ENCODE assay signal across 2 cellular contexts in the genomic region with DNA sequence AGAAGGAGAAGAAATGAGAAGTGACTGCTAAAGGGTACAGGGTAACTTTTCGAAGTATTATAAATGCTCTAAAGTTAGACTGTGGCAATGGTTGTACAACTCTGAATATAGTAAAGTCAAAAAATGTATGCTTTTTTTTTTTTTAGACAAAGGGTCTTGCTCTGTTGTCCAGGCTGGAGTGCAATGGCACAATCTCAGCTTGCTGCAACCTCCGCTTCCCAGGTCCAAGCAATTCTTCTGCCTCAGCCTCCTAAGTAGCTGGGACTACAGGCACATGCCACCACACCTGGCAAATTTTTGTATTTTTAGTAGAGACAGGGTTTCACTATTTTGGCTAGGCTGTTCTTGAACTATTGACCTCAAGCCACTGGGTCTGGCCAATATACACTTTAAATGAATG.
DNase-seq lines count a peak whose midpoint lies in the region; ATAC-seq, FAIRE-seq and TF ChIP-seq lines count a peak whose summit lies in the region.
"Not testable (repeated sequence)": the region's sequence is repeated elsewhere in the genome, so short reads cannot be mapped to it uniquely, and the experiment has no call there.

No MANE protein-coding gene starts in this region.

- H3K27ac Mint-ChIP-seq in memory B cell, result peak overlapping the region; percentile 20

- not testable (repeated sequence) for H3K4me1 ChIP-seq in K562 (replicated peaks in 1 of 2; ENCODE audit: control insufficient read depth in 2 of 2, insufficient read depth in 2 of 2, low read length in 2 of 2)

- H3K9me1 ChIP-seq in K562 (ENCODE audit: control insufficient read depth, insufficient read depth, low read length), result not testable (repeated sequence)

- not testable (repeated sequence) for H3K4me2 ChIP-seq in K562 (ENCODE audit: insufficient read depth, low read length)

- peaks cover 55% of the 10 kb centered on the region for H3K36me3 ChIP-seq in K562 (ENCODE audit: control insufficient read depth, insufficient read depth, low read length)

- not testable (repeated sequence) for H3K27me3 Mint-ChIP-seq in memory B cell

- not testable (repeated sequence) for BruUV-seq in K562 (replicated peaks; lab: Mats Ljungman, UMichigan)

- FAIRE-seq in K562 (lab: Jason Lieb, UNC), result not testable (repeated sequence)

- peaks cover 19% of the 10 kb centered on the region for H3K36me3 Mint-ChIP-seq in memory B cell

- not testable (repeated sequence) for H3K79me2 ChIP-seq in K562 (ENCODE audit: control insufficient read depth, insufficient read depth, low read length)

- not testable (repeated sequence) for H3K27ac ChIP-seq in K562 (ENCODE audit: extremely low read depth, low read depth, low read length)

- not testable (repeated sequence) for H2AFZ ChIP-seq in K562 (ENCODE audit: low read depth, low read length)

- not testable (repeated sequence) for TF ChIP-seq RAD21 in K562 (CRISPR knock-in tag; conservative IDR thresholded peaks at IDR 0.05 in 1 of 2, IDR thresholded peaks at IDR 0.05 in 1 of 2)

- TF ChIP-seq CTCF in K562 (IDR thresholded peaks at IDR 0.05 in 2 of 3, conservative IDR thresholded peaks at IDR 0.05 in 1 of 3; ENCODE audit: insufficient read depth in 2 of 3, low read depth in 1 of 3, low read length in 3 of 3), result not testable (repeated sequence)

- not testable (repeated sequence) for H3K4me3 Mint-ChIP-seq in memory B cell

- TF ChIP-seq EP300 in K562 (IDR thresholded peaks at IDR 0.05; ENCODE audit: low read length), result not testable (repeated sequence)

- not testable (repeated sequence) for TF ChIP-seq POLR2A in K562 (conservative IDR thresholded peaks at IDR 0.05)

- not testable (repeated sequence) for H3K9me3 Mint-ChIP-seq in memory B cell

- not testable (repeated sequence) for H3K9ac ChIP-seq in K562 (ENCODE audit: insufficient read depth in 1 of 2, low read depth in 2 of 2, low read length in 2 of 2)

- in situ Hi-C loops in K562 (cut with MboI), result not testable (repeated sequence)

- WGBS in K562 (ENCODE audit: insufficient coverage, low coverage, missing lambda C conversion rate), result 100% methylated on average over 2 of the region's 2 CpGs

- ATAC-seq in K562; memory B cell (ENCODE audit: low read depth): not testable (repeated sequence)

- not testable (repeated sequence) for H3K9me3 ChIP-seq in K562 (replicated peaks; ENCODE audit: control insufficient read depth, insufficient read depth, low read depth, low read length)

- H3K4me3 ChIP-seq in K562, result not testable (repeated sequence)

- POLR2A ChIA-PET in K562 (lab: Yijun Ruan, JAX), result not testable (repeated sequence)

- not testable (repeated sequence) for H3K4me1 Mint-ChIP-seq in memory B cell

- DNase-seq in K562 (ENCODE audit: extremely low read depth in 1 of 4, low spot score in 3 of 4); memory B cell (ENCODE audit: low spot score in 2 of 2): not testable (repeated sequence)

- intact Hi-C loops in K562 (cut with micrococcal nuclease), result not testable (repeated sequence)

- H3K27me3 ChIP-seq in K562 (ENCODE audit: control insufficient read depth in 2 of 2, insufficient read depth in 2 of 2, low read length in 2 of 2), result not testable (repeated sequence)

- CTCF ChIA-PET in K562 (lab: Yijun Ruan, JAX; ENCODE audit: low intra/inter-chr PET ratio), result interaction anchor here (0.6 kb wide), 1 partner anchor 20 kb away, joined by 4 read pairs; no protein-coding TSS in a partner anchor

- H4K20me1 ChIP-seq in K562 (replicated peaks; ENCODE audit: control insufficient read depth, insufficient read depth, low read length), result not testable (repeated sequence)

TF ChIP-seq in K562, 482 proteins besides CTCF, POLR2A, EP300 and RAD21:
- TF ChIP-seq RBM25 (IDR thresholded peaks at IDR 0.05; ENCODE audit: low read depth, low read length, severe bottlenecking) (peak; percentile 21), ZNF121 (CRISPR knock-in tag; conservative IDR thresholded peaks at IDR 0.05) (peak; percentile 91)
